Comparison of ENCODE assay signal across 10 cellular contexts in the genomic region with DNA sequence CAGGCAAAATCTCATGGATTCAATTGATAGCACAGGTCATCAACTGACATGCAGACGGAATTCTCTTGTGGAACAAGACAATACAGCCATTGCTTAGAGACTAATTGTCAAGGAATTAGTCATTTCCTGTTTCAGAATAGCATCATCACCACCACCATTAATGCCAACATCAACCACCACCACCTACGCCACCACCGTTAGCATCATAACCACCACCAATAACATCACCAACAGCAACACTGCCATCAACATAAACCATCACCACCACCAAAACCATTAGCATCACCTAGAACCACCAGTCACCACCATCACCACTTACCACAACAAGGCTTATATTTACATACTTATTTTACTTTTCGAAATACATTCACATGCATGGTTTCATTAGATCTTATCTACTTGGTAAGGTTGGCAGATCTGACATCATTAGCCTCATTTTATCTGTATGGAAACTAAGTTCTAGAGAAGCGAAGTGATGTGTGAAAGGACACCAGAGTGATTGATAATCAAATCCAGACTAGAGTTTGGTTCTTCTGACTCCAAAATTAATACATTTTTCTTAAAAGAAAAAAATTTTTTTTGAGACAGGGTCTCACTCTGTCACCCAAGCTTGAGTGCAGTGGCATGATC. TPM values are rescaled to one million over a fixed set of nuclear protein-coding genes. Genes with fewer than 3 reads are reported as not detected.
"Had no signal": no experiment of that assay in that cellular context is flagged by ENCODE, and none has a peak within 500 bp of the region (broad histone marks: within the 10 kb centered on the region; RNA-seq: fewer than 3 reads in every experiment).

No MANE protein-coding gene starts in this region.

RNA-seq across cellular contexts. Expression of gene SMIM34, which starts 6.2 kb away (rescaled TPM):
- total RNA-seq: activated CD4-positive, alpha-beta memory T cell treated with anti-CD3 and anti-CD28 coated beads, Interleukin-2, amount 10 ng/mL, durations not matched to agents 7 days and 5 days; activated T-helper 2 cell treated with anti-CD3 and anti-CD28 coated beads, Interferon-gamma antibody, Interleukin-2, Interleukin-4, amounts not matched to agents 10 μg/mL and 5 μg/mL and 100 μg/mL, durations not matched to agents 14 hours and 24 hours and 36 hours; chondrocyte; K562; M059J; PC-3; Peyer's patch; SJSA1; WTC11 had no signal
- polyA plus RNA-seq: K562, SK-N-SH had no signal

RNA-seq across cellular contexts. Expression of gene KCNE2, which starts 53.8 kb away (rescaled TPM):
- total RNA-seq: activated CD4-positive, alpha-beta memory T cell treated with anti-CD3 and anti-CD28 coated beads, Interleukin-2, amount 10 ng/mL, durations not matched to agents 7 days and 5 days; activated T-helper 2 cell treated with anti-CD3 and anti-CD28 coated beads, Interferon-gamma antibody, Interleukin-2, Interleukin-4, amounts not matched to agents 10 μg/mL and 5 μg/mL and 100 μg/mL, durations not matched to agents 14 hours and 24 hours and 36 hours; K562; PC-3; Peyer's patch; SJSA1 had no signal
- polyA plus RNA-seq: K562 had no signal
